Comparison of ENCODE assay signal across 1 cellular context in the genomic region with DNA sequence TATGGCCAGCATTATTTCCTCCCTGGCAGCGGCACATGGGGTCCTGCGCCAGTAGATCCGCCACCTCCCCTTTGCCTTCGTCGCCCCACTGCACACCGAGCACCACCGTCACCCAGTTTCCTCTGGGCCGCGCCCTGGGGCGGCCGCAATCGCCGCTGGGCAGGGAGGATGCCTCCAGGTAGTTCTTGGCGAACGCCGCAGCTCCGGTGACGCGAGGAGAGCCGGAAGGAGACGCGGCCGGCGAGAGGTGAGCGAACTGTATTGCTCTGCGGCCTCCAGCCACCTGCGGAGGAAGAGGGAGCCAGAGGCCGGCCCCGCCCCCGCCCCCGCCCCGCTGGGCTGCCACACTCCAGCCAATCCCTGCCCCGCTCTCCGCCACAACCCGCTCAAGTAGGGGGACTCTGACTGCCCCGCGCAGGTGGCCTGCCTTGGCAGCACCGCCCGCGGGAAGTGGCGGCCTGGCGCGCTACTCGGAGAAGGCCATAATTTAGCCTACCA.
TF ChIP-seq lines count a peak whose summit lies in the region.

No MANE protein-coding gene starts in this region.

TF ChIP-seq in GM12878, 131 proteins besides CTCF, POLR2A, EP300 and RAD21:
- TF ChIP-seq TCF3 (IDR thresholded peaks at IDR 0.05; ENCODE audit: borderline replicate concordance, insufficient read depth, low read depth, low read length), result peak; percentile 66; the same call in 1 of the 2 replicates
- TF ChIP-seq CREB1 (IDR thresholded peaks at IDR 0.05; ENCODE audit: low read depth), result peak; percentile 43; the same call in 1 of the 2 replicates
- peak; percentile 36; the same call in 1 of the 2 replicates for TF ChIP-seq CREM (IDR thresholded peaks at IDR 0.05; ENCODE audit: low read depth)
- TF ChIP-seq NR2F1 (conservative IDR thresholded peaks at IDR 0.05), result 0 out of 2 replicates have a peak, but pooled peaks have one; percentile 21
- TF ChIP-seq EGR1 (IDR thresholded peaks at IDR 0.05; ENCODE audit: borderline replicate concordance in 1 of 2, low read depth in 2 of 2, low read length in 2 of 2), result peak in 1 of 2 experiments; percentile 59; a peak in 1 of 3 replicates
- no peak for TF ChIP-seq FOXK2 (IDR thresholded peaks at IDR 0.05)
- TF ChIP-seq PML (IDR thresholded peaks at IDR 0.05; ENCODE audit: low read length), result no peak
- TF ChIP-seq ZNF687 (IDR thresholded peaks at IDR 0.05), result peak; percentile 45; the same call in 1 of the 2 replicates
